8 cellular contexts compared by ENCODE assay signal in the genomic region with DNA sequence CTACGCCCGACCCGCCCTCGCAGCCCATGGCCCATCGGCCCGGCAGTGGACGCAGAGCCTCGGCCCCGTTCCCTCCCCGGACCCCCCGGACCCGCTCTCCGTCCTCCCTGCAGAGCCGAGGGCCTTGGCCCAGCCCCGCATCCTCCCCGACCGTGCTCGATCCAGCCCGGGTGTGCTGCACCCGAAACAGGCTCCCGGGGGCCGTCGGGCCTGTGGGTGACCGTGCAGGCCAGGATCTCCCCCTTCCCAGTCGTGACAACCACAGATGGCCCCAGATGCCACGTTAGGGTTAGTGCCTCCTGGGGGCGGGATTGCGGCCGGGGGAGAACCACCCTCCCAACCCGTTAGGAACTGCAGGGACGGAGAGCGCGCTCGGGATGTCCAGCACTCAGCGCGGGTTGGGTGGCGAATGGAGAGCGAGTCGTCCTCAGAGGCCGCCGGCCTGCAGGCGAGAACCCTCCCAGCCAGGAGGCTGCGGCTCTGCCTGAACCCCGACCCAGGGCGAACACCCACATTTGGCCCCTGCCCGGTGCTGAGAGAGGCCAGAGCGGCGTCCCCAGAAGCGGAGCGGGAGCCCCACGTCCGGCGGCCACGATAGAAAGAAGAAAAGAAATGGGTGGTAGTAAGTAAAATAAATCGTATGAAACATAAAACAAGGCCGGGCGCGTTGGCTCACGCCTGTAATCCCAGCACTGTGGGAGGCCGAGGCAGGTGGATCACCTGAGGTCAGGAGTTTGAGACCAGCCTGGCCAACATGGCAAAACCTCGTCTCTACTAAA. TPM values are rescaled to one million over a fixed set of nuclear protein-coding genes. Genes with fewer than 3 reads are reported as not detected.
DNase-seq lines count a peak whose midpoint lies in the region; ATAC-seq and TF ChIP-seq lines count a peak whose summit lies in the region.

No MANE protein-coding gene starts in this region.

- TF ChIP-seq CTCF in mesothelial cell of epicardium (IDR thresholded peaks at IDR 0.05; ENCODE audit: unreplicated experiment) (no peak), upper lobe of left lung (IDR thresholded peaks at IDR 0.05) (no peak)

- peaks cover 4% of the 10 kb centered on the region for H3K36me3 Mint-ChIP-seq in activated CD4-positive, alpha-beta T cell treated with anti-CD3 and anti-CD28 coated beads, Interleukin-2, amount 10 ng/mL, durations not matched to agents 24 days and 14 days (ENCODE audit: low read depth)
- H3K36me3 Mint-ChIP-seq in mesothelial cell of epicardium: no peaks in the 10 kb centered on the region

- H3K4me1 Mint-ChIP-seq in activated CD4-positive, alpha-beta T cell treated with anti-CD3 and anti-CD28 coated beads, Interleukin-2, amount 10 ng/mL, durations not matched to agents 24 days and 14 days: peaks cover 7% of the 10 kb centered on the region
- H3K4me1 Mint-ChIP-seq in mesothelial cell of epicardium: peaks cover 13% of the 10 kb centered on the region

- TF ChIP-seq EP300 in upper lobe of left lung (IDR thresholded peaks at IDR 0.05): no peak

- intact Hi-C loops in activated CD4-positive, alpha-beta T cell treated with anti-CD3 and anti-CD28 coated beads, Interleukin-2, amount 10 ng/mL, durations not matched to agents 24 days and 14 days (cut with micrococcal nuclease): loop anchor here (1.0 to 5.0 kb wide), 2 partner anchors 18 to 147 kb away; a partner anchor contains a TSS

- no peaks in the 10 kb centered on the region for H3K36me3 ChIP-seq in ectodermal cell (ENCODE audit: control insufficient read depth, insufficient read depth, low read length)
- no peaks in the 10 kb centered on the region for H3K36me3 ChIP-seq in upper lobe of left lung

- H3K27ac Mint-ChIP-seq in activated CD4-positive, alpha-beta T cell treated with anti-CD3 and anti-CD28 coated beads, Interleukin-2, amount 10 ng/mL, durations not matched to agents 24 days and 14 days: peak overlapping the region; percentile 75
- peak overlapping the region; percentile 47 for H3K27ac Mint-ChIP-seq in mesothelial cell of epicardium

- H3K27me3 ChIP-seq in ectodermal cell (ENCODE audit: control insufficient read depth, insufficient read depth, low read length, poor library complexity, severe bottlenecking) (peaks cover 9% of the 10 kb centered on the region), upper lobe of left lung (peaks cover 0 to 8% (median 0%) of the 10 kb centered on the region in 4 donors)

- H3K9me3 ChIP-seq in ectodermal cell (ENCODE audit: control insufficient read depth, low read length) (no peaks in the 10 kb centered on the region), upper lobe of left lung (no peaks in the 10 kb centered on the region)

- H3K27me3 Mint-ChIP-seq in activated CD4-positive, alpha-beta T cell treated with anti-CD3 and anti-CD28 coated beads, Interleukin-2, amount 10 ng/mL, durations not matched to agents 24 days and 14 days: peaks cover 5% of the 10 kb centered on the region
- peaks cover 25% of the 10 kb centered on the region for H3K27me3 Mint-ChIP-seq in mesothelial cell of epicardium (ENCODE audit: low read depth)

- no peak for TF ChIP-seq POLR2A in upper lobe of left lung (IDR thresholded peaks at IDR 0.05)

- H3K4me1 ChIP-seq in ectodermal cell (ENCODE audit: control insufficient read depth, insufficient read depth, low read length) (peaks cover 7% of the 10 kb centered on the region), upper lobe of left lung (peaks cover 6 to 9% (median 7%) of the 10 kb centered on the region in 4 donors)

- H3K4me3 Mint-ChIP-seq in activated CD4-positive, alpha-beta T cell treated with anti-CD3 and anti-CD28 coated beads, Interleukin-2, amount 10 ng/mL, durations not matched to agents 24 days and 14 days: peak overlapping the region; percentile 86
- peak overlapping the region; percentile 80 for H3K4me3 Mint-ChIP-seq in mesothelial cell of epicardium

- peak overlapping the region; percentile 44 for H3K27ac ChIP-seq in ectodermal cell (ENCODE audit: insufficient read depth, low read depth, low read length, poor library complexity, severe bottlenecking)
- peak overlapping the region; percentile 86 to 97 (median 96) for H3K27ac ChIP-seq in upper lobe of left lung

- no peak for DNase-seq in activated CD4-positive, alpha-beta T cell treated with anti-CD3 and anti-CD28 coated beads, Interleukin-2, amount 10 ng/mL, durations not matched to agents 24 days and 14 days
- DNase-seq in activated CD4-positive, alpha-beta T cell treated with anti-CD3 and anti-CD28 coated beads for 4 hours: no peak
- DNase-seq in NCI-H69 (lab: John Stamatoyannopoulos, UW): peak; percentile 48
- DNase-seq in mesothelial cell of epicardium (ENCODE audit: low spot score in 2 of 2, unreplicated experiment in 2 of 2): no peak
- peak in 1 of 2 donors; percentile 83 for DNase-seq in upper lobe of left lung
- DNase-seq in NCI-H524 treated with DMSO at 0.1 percent for 48 hours (lab: John Stamatoyannopoulos, UW): no peak

- ATAC-seq in upper lobe of left lung (ENCODE audit: low FRiP score in 2 of 2): peak; percentile 12 to 37
- ATAC-seq in HG02678 (IDR thresholded peaks at IDR 0.05; ENCODE audit: unreplicated experiment): no peak

- H3K9me3 Mint-ChIP-seq in activated CD4-positive, alpha-beta T cell treated with anti-CD3 and anti-CD28 coated beads, Interleukin-2, amount 10 ng/mL, durations not matched to agents 24 days and 14 days: no peaks in the 10 kb centered on the region
- peaks cover 3% of the 10 kb centered on the region for H3K9me3 Mint-ChIP-seq in mesothelial cell of epicardium

- H3K4me3 ChIP-seq in ectodermal cell (ENCODE audit: insufficient read depth, low read depth, low read length) (peak overlapping the region; percentile 82), upper lobe of left lung (peak overlapping the region; percentile 68 to 98 (median 98))

- 24 to 25% methylated on average over 61 of the region's 61 CpGs for WGBS in ectodermal cell, 2 experiments
- 54 to 59% methylated on average over 31 to 34 of the region's 61 CpGs for WGBS in upper lobe of left lung, 2 donors

RNA-seq across cellular contexts. Expression of a gene that starts 6.7 kb away (rescaled TPM):
- 0.14 and 0.19 TPM in 2 replicates for total RNA-seq in activated CD4-positive, alpha-beta T cell treated with anti-CD3 and anti-CD28 coated beads, Interleukin-2, amount 10 ng/mL, durations not matched to agents 24 days and 14 days
- 1.4 TPM for polyA plus RNA-seq in ectodermal cell (2013, experiment 1 of 4)
- polyA plus RNA-seq in ectodermal cell (2013, experiment 2 of 4): 0.69 TPM
- polyA plus RNA-seq in ectodermal cell (2013, experiment 3 of 4): 0.53 TPM
- polyA plus RNA-seq in ectodermal cell (2013, experiment 4 of 4): 0.61 TPM
- total RNA-seq in mesothelial cell of epicardium (0.75 to 1.1 TPM (median 0.98 TPM) in 3 replicates), upper lobe of left lung (1 to 10 TPM in 2 of 6 donors, under 1 TPM in 2, not detected in 2; 0.63 to 3.1 (median 1.1) TPM)

RNA-seq across cellular contexts. Expression of a gene that starts 17.7 kb away (rescaled TPM):
- total RNA-seq in activated CD4-positive, alpha-beta T cell treated with anti-CD3 and anti-CD28 coated beads, Interleukin-2, amount 10 ng/mL, durations not matched to agents 24 days and 14 days: 13.5 and 15.6 TPM in 2 replicates
- polyA plus RNA-seq in ectodermal cell (2013, experiment 1 of 4): 7.2 TPM
- 4.7 TPM for polyA plus RNA-seq in ectodermal cell (2013, experiment 2 of 4)
- 11.5 TPM for polyA plus RNA-seq in ectodermal cell (2013, experiment 3 of 4)
- 9.6 TPM for polyA plus RNA-seq in ectodermal cell (2013, experiment 4 of 4)
- total RNA-seq in mesothelial cell of epicardium (30.8 to 32.4 TPM (median 32.3 TPM) in 3 replicates), upper lobe of left lung (10 to 100 TPM; 30.9 to 67.1 (median 40.1) TPM)

RNA-seq across cellular contexts. Expression of a gene that starts 28.8 kb away (rescaled TPM):
- not detected in 2 replicates for total RNA-seq in activated CD4-positive, alpha-beta T cell treated with anti-CD3 and anti-CD28 coated beads, Interleukin-2, amount 10 ng/mL, durations not matched to agents 24 days and 14 days
- polyA plus RNA-seq in ectodermal cell (2013, experiment 1 of 4): 27.2 TPM
- polyA plus RNA-seq in ectodermal cell (2013, experiment 2 of 4): 34.0 TPM
- 25.5 TPM for polyA plus RNA-seq in ectodermal cell (2013, experiment 3 of 4)
- polyA plus RNA-seq in ectodermal cell (2013, experiment 4 of 4): 36.2 TPM
- total RNA-seq in mesothelial cell of epicardium (85.1 to 91.0 TPM (median 86.4 TPM) in 3 replicates), upper lobe of left lung (100 to 1,000 TPM in 1 of 6 donors, 10 to 100 TPM in 5; 10.5 to 104 (median 22.5) TPM)

RNA-seq across cellular contexts. Expression of a gene that starts 42.0 kb away (rescaled TPM):
- total RNA-seq in activated CD4-positive, alpha-beta T cell treated with anti-CD3 and anti-CD28 coated beads, Interleukin-2, amount 10 ng/mL, durations not matched to agents 24 days and 14 days: 52.8 and 55.0 TPM in 2 replicates
- 121 TPM for polyA plus RNA-seq in ectodermal cell (2013, experiment 1 of 4)
- polyA plus RNA-seq in ectodermal cell (2013, experiment 2 of 4): 110 TPM
- polyA plus RNA-seq in ectodermal cell (2013, experiment 3 of 4): 105 TPM
- polyA plus RNA-seq in ectodermal cell (2013, experiment 4 of 4): 117 TPM
- total RNA-seq in mesothelial cell of epicardium (98.1 to 106 TPM (median 99.5 TPM) in 3 replicates), upper lobe of left lung (100 to 1,000 TPM in 1 of 6 donors, 10 to 100 TPM in 5; 42.7 to 140 (median 52.4) TPM)

RNA-seq across cellular contexts. Expression of a gene that starts 54.2 kb away (rescaled TPM):
- total RNA-seq in activated CD4-positive, alpha-beta T cell treated with anti-CD3 and anti-CD28 coated beads, Interleukin-2, amount 10 ng/mL, durations not matched to agents 24 days and 14 days: 37.6 and 40.9 TPM in 2 replicates
- polyA plus RNA-seq in ectodermal cell (2013, experiment 1 of 4): not detected
- not detected for polyA plus RNA-seq in ectodermal cell (2013, experiment 2 of 4)
- not detected for polyA plus RNA-seq in ectodermal cell (2013, experiment 3 of 4)
- not detected for polyA plus RNA-seq in ectodermal cell (2013, experiment 4 of 4)
- total RNA-seq in mesothelial cell of epicardium: 0.25 to 0.40 TPM (median 0.29 TPM) in 3 replicates
- 1 to 10 TPM in 4 of 6 donors, not detected in 2; 2.3 to 6.1 (median 3.8) TPM for total RNA-seq in upper lobe of left lung
